ENCODE assay signal across 15 cellular contexts in the genomic region with DNA sequence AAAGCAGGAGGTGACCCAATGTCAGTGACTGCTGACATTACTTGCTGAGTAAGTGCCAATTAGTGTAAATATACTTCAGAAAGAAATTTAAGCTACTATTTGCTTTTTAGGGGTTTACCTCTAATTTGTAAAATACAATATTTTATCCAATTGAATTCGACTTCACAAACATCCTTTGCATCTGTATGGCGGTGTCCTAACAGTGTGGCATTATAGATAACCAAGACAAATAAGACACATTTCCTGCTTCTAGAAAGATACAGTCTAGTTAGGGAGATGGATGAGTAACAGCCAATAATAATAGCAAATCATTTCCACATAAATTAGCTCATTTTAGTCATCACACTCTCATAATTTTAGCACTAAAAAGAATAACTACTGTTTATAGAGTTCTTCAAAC.
DNase-seq lines count a peak whose midpoint lies in the region; ATAC-seq and TF ChIP-seq lines count a peak whose summit lies in the region.
"Had no signal": no experiment of that assay in that cellular context is flagged by ENCODE, and none has a peak within 500 bp of the region (broad histone marks: within the 10 kb centered on the region; RNA-seq: fewer than 3 reads in every experiment).

No MANE protein-coding gene starts in this region.

- no peak overlapping the region for H3K4me3 ChIP-seq in IMR-90 (ENCODE audit: insufficient read depth, low read depth, low read length)
- no peak overlapping the region for H3K4me3 ChIP-seq in psoas muscle
- H3K4me3 ChIP-seq in CD4-positive, alpha-beta memory T cell (ENCODE audit: low read length in 2 of 2) = no peak overlapping the region

- no peak overlapping the region for H2AK5ac ChIP-seq in IMR-90 (ENCODE audit: low read depth, low read length)

- no peak overlapping the region for H3K56ac ChIP-seq in IMR-90 (ENCODE audit: extremely low read depth, insufficient read depth, low read length)

- POLR2A ChIA-PET in IMR-90 (lab: Charles Lee; ENCODE audit: unreplicated experiment) = interaction anchor here (0.5 kb wide), 1 partner anchor 27 kb away, joined by 5 read pairs; no protein-coding TSS in a partner anchor
- POLR2A ChIA-PET in CD4-positive, alpha-beta memory T cell (lab: Charles Lee; ENCODE audit: partially characterized antibody) = no interaction called here

- peak overlapping the region; percentile 20; the same call in 1 of the 2 replicates for H2BK120ac ChIP-seq in IMR-90 (ENCODE audit: low read depth, low read length)

- H3K27ac Mint-ChIP-seq in CD4-positive, alpha-beta memory T cell = no peak overlapping the region
- H3K27ac Mint-ChIP-seq: CD4-positive, CD25-positive, alpha-beta regulatory T cell had no signal

- peaks cover 7% of the 10 kb centered on the region for H3K4me1 ChIP-seq in IMR-90 (ENCODE audit: control insufficient read depth, insufficient read depth, low read length)
- H3K4me1 ChIP-seq in psoas muscle = peaks cover 6% of the 10 kb centered on the region
- no peaks in the 10 kb centered on the region for H3K4me1 ChIP-seq in CD4-positive, alpha-beta memory T cell (ENCODE audit: insufficient read depth, low read length)
- H3K4me1 ChIP-seq: BE2C, Caco-2 had no signal

- 0 out of 2 replicates have a peak overlapping the region, but pooled peaks have one; percentile 4 for H3K14ac ChIP-seq in IMR-90 (replicated peaks; ENCODE audit: low read depth, low read length)

- no peak overlapping the region for H2AFZ ChIP-seq in IMR-90 (replicated peaks; ENCODE audit: low read length, poor library complexity)

- H4K8ac ChIP-seq in IMR-90 (ENCODE audit: low read depth in 2 of 2, low read length in 2 of 2) = no peak overlapping the region

- H3K4me3 Mint-ChIP-seq in CD4-positive, alpha-beta memory T cell = no peak overlapping the region
- H3K4me3 Mint-ChIP-seq: CD4-positive, CD25-positive, alpha-beta regulatory T cell had no signal

- H4K5ac ChIP-seq in IMR-90 (ENCODE audit: low read depth, low read length) = no peak overlapping the region

- H3K4ac ChIP-seq in IMR-90 (ENCODE audit: low read depth, low read length) = no peak overlapping the region

- peaks cover 0 to 5% (median under 1%) of the 10 kb centered on the region in 8 donors for H3K9me3 Mint-ChIP-seq in CD4-positive, alpha-beta memory T cell

- H3K36me3 ChIP-seq in IMR-90 (ENCODE audit: control insufficient read depth, insufficient read depth, low read length) = no peaks in the 10 kb centered on the region
- H3K36me3 ChIP-seq in psoas muscle (ENCODE audit: insufficient read depth in 1 of 2, low read depth in 1 of 2) = peaks cover 0 to 3% of the 10 kb centered on the region in 2 donors
- no peaks in the 10 kb centered on the region for H3K36me3 ChIP-seq in CD4-positive, alpha-beta memory T cell (ENCODE audit: insufficient read depth, low read length)
- H3K36me3 ChIP-seq: BE2C had no signal

- H3K4me1 Mint-ChIP-seq in CD4-positive, alpha-beta memory T cell = no peaks in the 10 kb centered on the region
- H3K4me1 Mint-ChIP-seq: CD4-positive, CD25-positive, alpha-beta regulatory T cell had no signal

- H3K23ac ChIP-seq in IMR-90 (ENCODE audit: low read depth, low read length) = no peak overlapping the region

- H3K4me2 ChIP-seq in IMR-90 (ENCODE audit: low read depth, low read length) = no peak overlapping the region

- no peak overlapping the region for H2AK9ac ChIP-seq in IMR-90 (replicated peaks; ENCODE audit: low read depth, low read length, poor library complexity)

- no peaks in the 10 kb centered on the region for H4K20me1 ChIP-seq in IMR-90 (ENCODE audit: insufficient read depth, low read length)

- no peak for TF ChIP-seq POLR2A in IMR-90 (IDR thresholded peaks at IDR 0.05; ENCODE audit: low read depth, low read length)

- BruUV-seq in IMR-90 (replicated peaks; lab: Mats Ljungman, UMichigan) = no TSS peak

- in situ Hi-C loops in IMR-90 (cut with MboI; ENCODE audit: low sequenced_read_pairs) = no loop called here

- dilution Hi-C loops in IMR-90 (cut with HindIII; ENCODE audit: low sequenced_read_pairs, unreplicated experiment) = no loop called here

- intact Hi-C loops in IMR-90 (cut with micrococcal nuclease) (no loop called here), psoas muscle (cut with DNase I) (no loop called here)
- intact Hi-C loops in CD4-positive, alpha-beta memory T cell (cut with micrococcal nuclease) = no loop called here

- no peak for TF ChIP-seq RAD21 in IMR-90 (IDR thresholded peaks at IDR 0.05; ENCODE audit: low read length)

- no peak overlapping the region; the same call in 2 of the 3 replicates for H2BK15ac ChIP-seq in IMR-90 (ENCODE audit: low read depth, low read length)

- H4K91ac ChIP-seq in IMR-90 (ENCODE audit: insufficient read depth, low read depth, low read length) = 0 out of 2 replicates have a peak overlapping the region, but pooled peaks have one; percentile 49

- no CpG with 5 or more reads among the region's 2 CpGs for WGBS in IMR-90 (ENCODE audit: extremely low coverage in 2 of 2, insufficient read length in 1 of 2), 2 experiments
- WGBS in psoas muscle, 3 donors = 87 to 94% (median 93%) methylated on average over 2 of the region's 2 CpGs

- DNase-seq in IMR-90 (no peak), psoas muscle (no peak), mesenteric fat pad (ENCODE audit: low spot score) (no peak)
- no peak for DNase-seq in CD4-positive, alpha-beta memory T cell
- DNase-seq: ACHN; BE2C; C1 segment of cervical spinal cord; Caco-2; CD4-positive, CD25-positive, alpha-beta regulatory T cell; DMS79 treated with DMSO at 0.1 percent for 48 hours; GF-D8; HCEC 1CT had no signal

- peak overlapping the region; percentile 57; the same call in 1 of the 2 replicates for H2BK20ac ChIP-seq in IMR-90 (ENCODE audit: low read depth, low read length)

- H3K27me3 Mint-ChIP-seq in CD4-positive, alpha-beta memory T cell = peaks cover 0 to 1% of the 10 kb centered on the region in 2 donors
- H3K27me3 Mint-ChIP-seq: CD4-positive, CD25-positive, alpha-beta regulatory T cell had no signal

- H3K9me3 ChIP-seq in IMR-90 (ENCODE audit: control insufficient read depth, insufficient read depth, low read length) (no peaks in the 10 kb centered on the region), psoas muscle (no peaks in the 10 kb centered on the region)
- no peaks in the 10 kb centered on the region for H3K9me3 ChIP-seq in CD4-positive, alpha-beta memory T cell (ENCODE audit: control insufficient read depth in 1 of 2, low read length in 2 of 2)
- H3K9me3 ChIP-seq: BE2C, Caco-2 had no signal

- H3K79me1 ChIP-seq in IMR-90 (ENCODE audit: low read depth in 1 of 2, low read length in 2 of 2) = no peaks in the 10 kb centered on the region

- H3K18ac ChIP-seq in IMR-90 (ENCODE audit: low read depth, low read length) = no peak overlapping the region

- no peak overlapping the region for H3K9ac ChIP-seq in IMR-90 (ENCODE audit: low read depth, low read length)

- no peaks in the 10 kb centered on the region for H3K36me3 Mint-ChIP-seq in CD4-positive, alpha-beta memory T cell
- H3K36me3 Mint-ChIP-seq: CD4-positive, CD25-positive, alpha-beta regulatory T cell had no signal

- no peak overlapping the region for H2BK5ac ChIP-seq in IMR-90 (ENCODE audit: low read depth, low read length, poor library complexity, severe bottlenecking)

- no peaks in the 10 kb centered on the region for H3K9me1 ChIP-seq in IMR-90 (ENCODE audit: insufficient read depth, low read length)

- H3K27ac ChIP-seq in IMR-90 (ENCODE audit: insufficient read depth, low read length) (no peak overlapping the region), cingulate gyrus (ENCODE audit: low read depth, low read length) (peak overlapping the region; percentile 44), psoas muscle (peak overlapping the region; percentile 51), temporal lobe (ENCODE audit: low read depth, low read length) (peak overlapping the region; percentile 91)
- H3K27ac ChIP-seq in CD4-positive, alpha-beta memory T cell (ENCODE audit: low read depth, low read length) = no peak overlapping the region

- ATAC-seq in IMR-90 (ENCODE audit: low read depth) (no peak), psoas muscle (no peak), GM19463 (IDR thresholded peaks at IDR 0.05; ENCODE audit: unreplicated experiment) (no peak)

- H3K27me3 ChIP-seq in IMR-90 (ENCODE audit: control insufficient read depth, insufficient read depth, low read length) (peaks cover 2% of the 10 kb centered on the region; the same call in 1 of the 2 replicates), psoas muscle (ENCODE audit: insufficient read depth in 3 of 3, low read length in 2 of 3) (no peaks in the 10 kb centered on the region)
- no peaks in the 10 kb centered on the region for H3K27me3 ChIP-seq in CD4-positive, alpha-beta memory T cell (ENCODE audit: insufficient read depth, low read length)

- TF ChIP-seq CTCF in IMR-90 (conservative IDR thresholded peaks at IDR 0.05; ENCODE audit: low read depth, low read length) (no peak), psoas muscle (IDR thresholded peaks at IDR 0.05) (no peak)

- CTCF ChIA-PET in IMR-90 (lab: Yijun Ruan, JAX) = interaction anchor here (1.0 to 1.5 kb wide), 4 partner anchors 12 to 273 kb away, joined by 4 to 8 read pairs (median 4); no protein-coding TSS in a partner anchor
- CTCF ChIA-PET in CD4-positive, alpha-beta memory T cell (lab: Charles Lee; ENCODE audit: partially characterized antibody) = no interaction called here

TF ChIP-seq in IMR-90, 13 proteins besides CTCF, POLR2A, EP300 and RAD21:
- no peak for TF ChIP-seq NFE2L2 (IDR thresholded peaks at IDR 0.05; ENCODE audit: low read depth, low read length)
- no peak for TF ChIP-seq FOS (IDR thresholded peaks at IDR 0.05; ENCODE audit: low read depth, low read length)
- no peak for TF ChIP-seq RFX5 (IDR thresholded peaks at IDR 0.05; ENCODE audit: low read depth, low read length)
- TF ChIP-seq MAFK (IDR thresholded peaks at IDR 0.05; ENCODE audit: low read depth, low read length) = no peak
- TF ChIP-seq BHLHE40 (IDR thresholded peaks at IDR 0.05; ENCODE audit: low read depth, low read length) = no peak
- TF ChIP-seq, protein P1, sequence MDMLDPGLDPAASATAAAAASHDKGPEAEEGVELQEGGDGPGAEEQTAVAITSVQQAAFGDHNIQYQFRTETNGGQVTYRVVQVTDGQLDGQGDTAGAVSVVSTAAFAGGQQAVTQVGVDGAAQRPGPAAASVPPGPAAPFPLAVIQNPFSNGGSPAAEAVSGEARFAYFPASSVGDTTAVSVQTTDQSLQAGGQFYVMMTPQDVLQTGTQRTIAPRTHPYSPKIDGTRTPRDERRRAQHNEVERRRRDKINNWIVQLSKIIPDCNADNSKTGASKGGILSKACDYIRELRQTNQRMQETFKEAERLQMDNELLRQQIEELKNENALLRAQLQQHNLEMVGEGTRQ (IDR thresholded peaks at IDR 0.05; ENCODE audit: low read depth, low read length) = no peak
- no peak for TF ChIP-seq SMC3 (IDR thresholded peaks at IDR 0.05; ENCODE audit: low read depth, low read length)

Comparison
In these comparisons a context has a peak if more than half of its experiments do, and no peak if none do; other contexts are left out.
1. H3K27ac ChIP-seq: peak in cingulate gyrus (single experiment), psoas muscle (single experiment) and temporal lobe (single experiment); none in IMR-90 (single experiment) and CD4-positive, alpha-beta memory T cell (single experiment).